21 cellular contexts compared by ENCODE assay signal in the genomic region with DNA sequence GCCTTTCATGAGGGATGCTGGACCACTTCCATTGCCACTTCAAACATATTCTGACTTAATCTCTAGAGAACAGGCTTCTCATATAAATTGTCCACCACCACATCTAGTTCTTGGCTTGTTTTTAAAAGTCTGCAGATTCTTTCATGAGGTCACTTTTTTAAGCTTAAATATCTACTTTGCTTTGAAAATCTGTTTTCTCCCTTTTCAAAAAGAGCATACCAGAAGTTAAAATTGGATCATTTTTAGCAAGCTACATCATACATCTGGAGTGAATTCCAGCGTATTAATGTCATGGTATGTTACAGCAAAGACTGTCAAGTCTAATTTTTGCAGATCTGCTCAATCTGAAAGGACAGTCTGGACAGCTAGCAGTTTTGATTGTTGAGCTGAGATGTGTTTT.
"Had no signal": no experiment of that assay in that cellular context is flagged by ENCODE, and none has a peak within 500 bp of the region (broad histone marks: within the 10 kb centered on the region; RNA-seq: fewer than 3 reads in every experiment).

No MANE protein-coding gene starts in this region.

- H3K4me3 ChIP-seq: breast epithelium, hepatocyte, neural progenitor cell, right lobe of liver, smooth muscle cell, stomach had no signal

- H3K9me3 Mint-ChIP-seq: stimulated activated effector memory CD8-positive, alpha-beta T cell treated with anti-CD3 and anti-CD28 coated beads, Interleukin-12 subunit alpha, Interleukin-12 subunit beta, amount 100 ng/mL, for 72 hours had no signal

- H3K4me1 Mint-ChIP-seq: activated naive CD8-positive, alpha-beta T cell treated with anti-CD3 and anti-CD28 coated beads, Interleukin-2, amount 10 ng/mL, durations not matched to agents 7 days and 5 days; neural progenitor cell; stimulated activated effector memory CD8-positive, alpha-beta T cell treated with anti-CD3 and anti-CD28 coated beads, Interleukin-12 subunit alpha, Interleukin-12 subunit beta, amount 100 ng/mL, for 72 hours had no signal

- H3K27ac ChIP-seq: breast epithelium, hepatocyte, neural progenitor cell, right lobe of liver, stomach had no signal

- H3K9me3 ChIP-seq: right lobe of liver had no signal

- H3K36me3 ChIP-seq: breast epithelium, neural progenitor cell, right lobe of liver had no signal

- H3K4me3 Mint-ChIP-seq: activated CD8-positive, alpha-beta T cell treated with anti-CD3 and anti-CD28 coated beads for 36 hours; activated naive CD8-positive, alpha-beta T cell treated with anti-CD3 and anti-CD28 coated beads, Interleukin-2, amount 10 ng/mL, durations not matched to agents 7 days and 5 days; activated T-cell treated with anti-CD3 and anti-CD28 coated beads, Interleukin-2, amount 50 U/mL, for 24 hours; dendritic cell treated with granulocyte-macrophage colony-stimulating factor and Interleukin-4, amounts not matched to agents 40 ng/mL and 50 ng/mL, for 4 days; naive thymus-derived CD4-positive, alpha-beta T cell; neural progenitor cell; stimulated activated effector memory CD8-positive, alpha-beta T cell treated with anti-CD3 and anti-CD28 coated beads, Interleukin-12 subunit alpha, Interleukin-12 subunit beta, amount 100 ng/mL, for 72 hours; WTC11 had no signal

- H3K27me3 ChIP-seq: breast epithelium, hepatocyte, neural progenitor cell, right lobe of liver, stomach had no signal

- H3K27ac Mint-ChIP-seq: activated CD8-positive, alpha-beta T cell treated with anti-CD3 and anti-CD28 coated beads for 36 hours; activated naive CD8-positive, alpha-beta T cell treated with anti-CD3 and anti-CD28 coated beads, Interleukin-2, amount 10 ng/mL, durations not matched to agents 7 days and 5 days; activated T-cell treated with anti-CD3 and anti-CD28 coated beads, Interleukin-2, amount 50 U/mL, for 24 hours; activated T-helper 2 cell treated with anti-CD3 and anti-CD28 coated beads, Interferon-gamma antibody, Interleukin-2, Interleukin-4, amounts not matched to agents 10 μg/mL and 5 μg/mL and 100 μg/mL, durations not matched to agents 14 hours and 24 hours and 36 hours; dendritic cell treated with granulocyte-macrophage colony-stimulating factor and Interleukin-4, amounts not matched to agents 40 ng/mL and 50 ng/mL, for 4 days; naive thymus-derived CD4-positive, alpha-beta T cell; neural progenitor cell; stimulated activated effector memory CD8-positive, alpha-beta T cell treated with anti-CD3 and anti-CD28 coated beads, Interleukin-12 subunit alpha, Interleukin-12 subunit beta, amount 100 ng/mL, for 72 hours; WTC11 had no signal

- ATAC-seq: activated CD8-positive, alpha-beta T cell treated with anti-CD3 and anti-CD28 coated beads for 36 hours; esophagus mucosa; naive thymus-derived CD4-positive, alpha-beta T cell; right lobe of liver; stimulated activated effector memory CD8-positive, alpha-beta T cell treated with anti-CD3 and anti-CD28 coated beads, Interleukin-12 subunit alpha, Interleukin-12 subunit beta, amount 100 ng/mL, for 72 hours; WTC11 had no signal

- H3K4me1 ChIP-seq: breast epithelium, neural progenitor cell, right lobe of liver, stomach had no signal

- H3K27me3 Mint-ChIP-seq: activated CD8-positive, alpha-beta T cell treated with anti-CD3 and anti-CD28 coated beads for 36 hours; activated naive CD8-positive, alpha-beta T cell treated with anti-CD3 and anti-CD28 coated beads, Interleukin-2, amount 10 ng/mL, durations not matched to agents 7 days and 5 days; activated T-cell treated with anti-CD3 and anti-CD28 coated beads, Interleukin-2, amount 50 U/mL, for 24 hours; dendritic cell treated with granulocyte-macrophage colony-stimulating factor and Interleukin-4, amounts not matched to agents 40 ng/mL and 50 ng/mL, for 4 days; naive thymus-derived CD4-positive, alpha-beta T cell had no signal

- DNase-seq: activated CD4-positive, alpha-beta T cell treated with anti-CD3 and anti-CD28 coated beads for 4 hours; activated CD8-positive, alpha-beta T cell treated with anti-CD3 and anti-CD28 coated beads for 36 hours; activated naive CD4-positive, alpha-beta T cell treated with Interleukin-2 at 50 U/mL for 16 hours; activated naive CD8-positive, alpha-beta T cell treated with anti-CD3 and anti-CD28 coated beads, Interleukin-2, amount 10 ng/mL, durations not matched to agents 7 days and 5 days; activated T-cell treated with anti-CD3 and anti-CD28 coated beads, Interleukin-2, amount 50 U/mL, for 24 hours; anterior cingulate cortex; effector CD8-positive, alpha-beta T cell; mesenchymal stem cell; naive thymus-derived CD4-positive, alpha-beta T cell; right lobe of liver; stimulated activated CD4-positive, alpha-beta T cell treated with anti-CD3 and anti-CD28 coated beads, Interleukin-4, amount 100 ng/mL, for 24 hours; stomach had no signal
